18 cellular contexts compared by ENCODE assay signal in the genomic region with DNA sequence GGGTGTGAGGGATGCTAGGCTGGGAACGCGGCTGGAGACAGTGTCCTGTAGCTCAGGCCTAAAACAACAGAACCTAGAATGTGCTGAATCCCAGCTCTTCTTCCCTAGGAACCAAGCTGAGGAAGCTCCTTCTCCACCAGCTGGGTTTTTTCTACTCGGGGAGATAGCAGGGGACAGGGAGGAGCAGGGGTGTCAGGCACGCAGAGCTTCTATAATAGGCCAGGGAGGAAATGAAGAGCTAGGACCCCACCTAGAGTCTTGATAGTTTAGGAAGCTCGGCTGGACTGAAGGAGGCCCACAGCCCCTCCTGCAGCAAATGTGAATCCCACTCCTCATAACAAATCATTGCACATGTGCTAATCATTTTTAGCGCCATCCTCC. TPM values are rescaled to one million over a fixed set of nuclear protein-coding genes. Genes with fewer than 3 reads are reported as not detected.
DNase-seq lines count a peak whose midpoint lies in the region; ATAC-seq, FAIRE-seq and TF ChIP-seq lines count a peak whose summit lies in the region.
"Had no signal": no experiment of that assay in that cellular context is flagged by ENCODE, and none has a peak within 500 bp of the region (broad histone marks: within the 10 kb centered on the region; RNA-seq: fewer than 3 reads in every experiment).

No MANE protein-coding gene starts in this region.

- H3K27me3 Mint-ChIP-seq in Caco-2 (ENCODE audit: insufficient read depth, unreplicated experiment) (no peaks in the 10 kb centered on the region), H9 (ENCODE audit: low read depth) (no peaks in the 10 kb centered on the region)

- H3K23ac ChIP-seq in H1 (ENCODE audit: insufficient read length) = no peak overlapping the region
- H3K23ac ChIP-seq in H9 (ENCODE audit: insufficient read length, low read depth, low read length) = no peak overlapping the region

- H2BK20ac ChIP-seq in H1 (ENCODE audit: low read length) = no peak overlapping the region
- no peak overlapping the region for H2BK20ac ChIP-seq in H9 (ENCODE audit: low read depth, low read length, poor library complexity, severe bottlenecking)

- no peaks in the 10 kb centered on the region for H3K79me2 ChIP-seq in H1 (ENCODE audit: control insufficient read depth in 1 of 2, insufficient read depth in 2 of 2, low read length in 2 of 2)
- H3K79me2 ChIP-seq in H9 (ENCODE audit: insufficient read depth, low read length) = no peaks in the 10 kb centered on the region

- H3K56ac ChIP-seq in H1 (replicated peaks; ENCODE audit: insufficient read length, low read depth, low read length) (no peak overlapping the region), H9 (ENCODE audit: insufficient read length, low read depth, low read length) (no peak overlapping the region)

- TF ChIP-seq RAD21 in H1 (IDR thresholded peaks at IDR 0.05 in 1 of 2, conservative IDR thresholded peaks at IDR 0.05 in 1 of 2; ENCODE audit: low read depth in 2 of 2, low read length in 2 of 2) = peak; percentile 24 to 28; a peak in 2 of 4 replicates

- H3K9me3 Mint-ChIP-seq in Caco-2 (ENCODE audit: unreplicated experiment) (peaks cover 7% of the 10 kb centered on the region), H9 (peaks cover 6 to 7% of the 10 kb centered on the region in 2 experiments)
- H3K9me3 Mint-ChIP-seq: activated naive CD4-positive, alpha-beta T cell treated with anti-CD3 and anti-CD28 coated beads for 36 hours had no signal

- no peak overlapping the region for H2BK5ac ChIP-seq in H1 (ENCODE audit: low read depth, low read length)
- H2BK5ac ChIP-seq in H9 (ENCODE audit: insufficient read length, low read length) = no peak overlapping the region

- intact Hi-C loops in Caco-2 (cut with micrococcal nuclease; ENCODE audit: unreplicated experiment) = no loop called here

- H3K4me3 Mint-ChIP-seq in Caco-2 (ENCODE audit: unreplicated experiment) (no peak overlapping the region), H9 (no peak overlapping the region)
- H3K4me3 Mint-ChIP-seq: activated naive CD4-positive, alpha-beta T cell treated with anti-CD3 and anti-CD28 coated beads for 36 hours; T-cell had no signal

- H4K91ac ChIP-seq in H1 (replicated peaks; ENCODE audit: insufficient read length, low read length) = no peak overlapping the region
- H4K91ac ChIP-seq in H9 (ENCODE audit: insufficient read length, low read depth, low read length) = no peak overlapping the region

- H4K8ac ChIP-seq in H1 (ENCODE audit: extremely low read depth, insufficient read depth, low read length) (no peak overlapping the region), H9 (replicated peaks; ENCODE audit: insufficient read length, low read depth, low read length) (no peak overlapping the region)

- 77% methylated on average over 6 of the region's 6 CpGs; no CpG with 5 or more reads in 1 of the 2 experiments for WGBS in H1 (ENCODE audit: extremely low coverage in 1 of 2, insufficient coverage in 1 of 2, insufficient read length in 1 of 2, insufficient replicate concordance in 2 of 2, low coverage in 1 of 2, low lambda C conversion rate in 2 of 2, missing lambda C conversion rate in 1 of 2), 2 experiments
- whole genome bisulfite sequencing in H9 (ENCODE audit: extremely low coverage, insufficient read length, low lambda C conversion rate) = no CpG with 5 or more reads among the region's 6 CpGs

- no peak for TF ChIP-seq POLR2A in H1 (IDR thresholded peaks at IDR 0.05; ENCODE audit: control extremely low read depth in 1 of 2, low read depth in 2 of 2, low read length in 2 of 2)

- H3K4me2 ChIP-seq in H1 (ENCODE audit: insufficient read depth in 1 of 2, low read depth in 2 of 2, low read length in 2 of 2) = no peak overlapping the region
- H3K4me2 ChIP-seq in H9 (ENCODE audit: insufficient read depth, insufficient read length, low read length) = no peak overlapping the region

- H3K79me1 ChIP-seq in H1 (ENCODE audit: low read depth, low read length) (no peaks in the 10 kb centered on the region), H9 (ENCODE audit: insufficient read depth, low read depth, low read length, poor library complexity, severe bottlenecking) (no peaks in the 10 kb centered on the region)

- H3K4ac ChIP-seq in H1 (replicated peaks; ENCODE audit: insufficient read length, low read depth, low read length) (no peak overlapping the region), H9 (ENCODE audit: low read depth, low read length) (no peak overlapping the region; the same call in 1 of the 2 replicates)

- POLR2A ChIA-PET in Caco-2 (lab: Charles Lee) (interaction anchor here (0.6 kb wide), 1 partner anchor 223 kb away, joined by 3 read pairs; no protein-coding TSS in a partner anchor), H1 (lab: Charles Lee; ENCODE audit: partially characterized antibody) (interaction anchor here (0.5 kb wide), 1 partner anchor 140 kb away, joined by 3 read pairs; no protein-coding TSS in a partner anchor)

- H3K14ac ChIP-seq in H1 (ENCODE audit: insufficient read length) (no peak overlapping the region), H9 (ENCODE audit: insufficient read depth, low read length) (no peak overlapping the region; the same call in 1 of the 2 replicates)

- H2BK15ac ChIP-seq in H1 (ENCODE audit: low read length) = no peak overlapping the region
- H2BK15ac ChIP-seq in H9 (ENCODE audit: low read depth, low read length) = no peak overlapping the region

- FAIRE-seq in H1 (lab: Jason Lieb, UNC) = no peak
- FAIRE-seq: pancreas, small intestine had no signal

- H3K4me3 ChIP-seq in Caco-2 (ENCODE audit: low read depth, low read length) (no peak overlapping the region), H1 (ENCODE audit: extremely low read depth in 1 of 4, insufficient read depth in 2 of 4, low read depth in 3 of 4, low read length in 4 of 4) (no peak overlapping the region)
- H3K4me3 ChIP-seq: coronary artery, pancreas had no signal

- H2AK5ac ChIP-seq in H1 (ENCODE audit: low read depth, low read length) (no peak overlapping the region), H9 (ENCODE audit: insufficient read length, low read length) (no peak overlapping the region)

- BruUV-seq in Caco-2 (replicated peaks; lab: Mats Ljungman, UMichigan) = no TSS peak

- H3K36me3 ChIP-seq in Caco-2 (ENCODE audit: control insufficient read depth, insufficient read depth, low read length) = no peaks in the 10 kb centered on the region
- no peaks in the 10 kb centered on the region for H3K36me3 ChIP-seq in H1 (ENCODE audit: control insufficient read depth in 2 of 4, insufficient read depth in 4 of 4, low read length in 3 of 4)
- H3K36me3 ChIP-seq: pancreas had no signal

- H4K5ac ChIP-seq in H1 (ENCODE audit: insufficient read length, low read depth, low read length) (no peak overlapping the region), H9 (ENCODE audit: insufficient read length, low read depth, low read length) (no peak overlapping the region)

- H3K36me3 Mint-ChIP-seq in Caco-2 (ENCODE audit: insufficient read depth, unreplicated experiment) = peaks cover 6% of the 10 kb centered on the region
- H3K36me3 Mint-ChIP-seq in H9 (ENCODE audit: insufficient read depth in 1 of 3, low read depth in 3 of 3) = peaks cover 0 to 4% (median 2%) of the 10 kb centered on the region in 3 experiments; a peak in 3 of 7 replicates
- H3K36me3 Mint-ChIP-seq: T-cell had no signal

- H3K9ac ChIP-seq in H1 (replicated peaks in 1 of 4; ENCODE audit: extremely low read depth in 1 of 4, low read depth in 3 of 4, low read length in 3 of 4) = no peak overlapping the region
- no peak overlapping the region for H3K9ac ChIP-seq in H9 (ENCODE audit: extremely low read depth, insufficient read length, low read length)

- H2AFZ ChIP-seq in H1 (ENCODE audit: low read length) (no peak overlapping the region), H9 (ENCODE audit: low read length) (no peak overlapping the region)

- ATAC-seq in GM21723 (IDR thresholded peaks at IDR 0.05; ENCODE audit: unreplicated experiment) = no peak
- ATAC-seq: T-cell had no signal

- H3K4me1 Mint-ChIP-seq in Caco-2 (ENCODE audit: low read depth, unreplicated experiment) = peaks cover 23% of the 10 kb centered on the region
- H3K4me1 Mint-ChIP-seq in H9 = peaks cover 34 to 47% of the 10 kb centered on the region in 2 experiments
- H3K4me1 Mint-ChIP-seq: T-cell had no signal

- TF ChIP-seq EP300 in H1 (IDR thresholded peaks at IDR 0.05; ENCODE audit: borderline replicate concordance in 1 of 2, low read depth in 2 of 2, low read length in 2 of 2) = no peak

- H3K9me3 ChIP-seq in Caco-2 (peaks cover 2% of the 10 kb centered on the region; the same call in 1 of the 2 replicates), H1 (ENCODE audit: insufficient read depth in 2 of 2, low read depth in 1 of 2, low read length in 1 of 2) (no peaks in the 10 kb centered on the region), H9 (ENCODE audit: control insufficient read depth, low read depth, low read length) (no peaks in the 10 kb centered on the region)
- H3K9me3 ChIP-seq: pancreas had no signal

- H3K27me3 ChIP-seq in Caco-2 (replicated peaks; ENCODE audit: control insufficient read depth, insufficient read depth, low read length) (no peaks in the 10 kb centered on the region), H1 (replicated peaks in 1 of 4; ENCODE audit: control insufficient read depth in 3 of 4, extremely low read depth in 1 of 4, insufficient read depth in 3 of 4, low read length in 3 of 4) (no peaks in the 10 kb centered on the region), H9 (ENCODE audit: insufficient read depth, low read length) (0 out of 2 replicates have a peak, but pooled peaks cover 2% of the 10 kb centered on the region)
- H3K27me3 ChIP-seq: foreskin keratinocyte, pancreas had no signal

- H2BK120ac ChIP-seq in H1 (replicated peaks; ENCODE audit: low read depth, low read length) = no peak overlapping the region
- H2BK120ac ChIP-seq in H9 (ENCODE audit: low read depth, low read length, poor library complexity, severe bottlenecking) = no peak overlapping the region

- no peak overlapping the region for H3T11ph ChIP-seq in H9 (ENCODE audit: low read length)

- H3K18ac ChIP-seq in H1 (ENCODE audit: extremely low read depth, low read length) (no peak overlapping the region; the same call in 1 of the 2 replicates), H9 (ENCODE audit: insufficient read length, low read depth, low read length) (no peak overlapping the region)

- no peak for TF ChIP-seq CTCF in Caco-2 (IDR thresholded peaks at IDR 0.05; ENCODE audit: insufficient read depth in 1 of 2, low read depth in 1 of 2, low read length in 1 of 2, severe bottlenecking in 1 of 2, unreplicated experiment in 1 of 2)
- TF ChIP-seq CTCF in H1 (IDR thresholded peaks at IDR 0.05; ENCODE audit: control extremely low read depth in 1 of 3, insufficient read depth in 1 of 3, low read depth in 1 of 3, low read length in 3 of 3) = no peak
- no peak for TF ChIP-seq CTCF in H9 (conservative IDR thresholded peaks at IDR 0.05)

- H3K27ac Mint-ChIP-seq in Caco-2 (ENCODE audit: unreplicated experiment) (peak overlapping the region; percentile 65), H9 (no peak overlapping the region)
- H3K27ac Mint-ChIP-seq: activated naive CD4-positive, alpha-beta T cell treated with anti-CD3 and anti-CD28 coated beads for 36 hours; T-cell had no signal

- H3K27ac ChIP-seq in H1 (ENCODE audit: low read depth, low read length) = no peak overlapping the region
- H3K27ac ChIP-seq in H9 (ENCODE audit: insufficient read length, low read depth, low read length) = no peak overlapping the region
- H3K27ac ChIP-seq: coronary artery, foreskin keratinocyte, RWPE1 had no signal

- no peaks in the 10 kb centered on the region for H3K23me2 ChIP-seq in H1 (ENCODE audit: low read depth, low read length)
- no peaks in the 10 kb centered on the region for H3K23me2 ChIP-seq in H9 (ENCODE audit: insufficient read length, low read depth, low read length, poor library complexity, severe bottlenecking)

- DNase-seq in Caco-2 (no peak), NCI-H146 (lab: John Stamatoyannopoulos, UW) (peak; percentile 71), H1 (ENCODE audit: low read depth in 1 of 2, low spot score in 2 of 2) (no peak), myocyte (ENCODE audit: low read depth) (peak; percentile 50), H9 (no peak), COLO668 (lab: John Stamatoyannopoulos, UW; ENCODE audit: unreplicated experiment) (no peak)
- DNase-seq in activated CD4-positive, alpha-beta T cell treated with anti-CD3 and anti-CD28 coated beads, Interleukin-2, amount 50 U/mL, for 48 hours = no peak
- DNase-seq: activated naive CD4-positive, alpha-beta T cell treated with anti-CD3 and anti-CD28 coated beads for 36 hours; Calu3; pancreas; small intestine; stimulated activated CD4-positive, alpha-beta T cell treated with anti-CD3 and anti-CD28 coated beads, Interleukin-4, amount 100 ng/mL, for 24 hours; substantia nigra; T-cell had no signal

- H3K4me1 ChIP-seq in Caco-2 (peaks cover 21% of the 10 kb centered on the region), H1 (replicated peaks in 1 of 4; ENCODE audit: control insufficient read depth in 3 of 4, insufficient read depth in 4 of 4, low read length in 3 of 4) (peaks cover 0 to 10% (median 0%) of the 10 kb centered on the region in 4 experiments; a peak in 2 of 7 replicates), H9 (ENCODE audit: insufficient read depth, low read length) (peaks cover 3% of the 10 kb centered on the region; the same call in 1 of the 2 replicates)
- H3K4me1 ChIP-seq: foreskin keratinocyte had no signal

- H4K20me1 ChIP-seq in H1 (replicated peaks in 1 of 2; ENCODE audit: control insufficient read depth in 1 of 2, insufficient read depth in 2 of 2, low read length in 2 of 2) (no peaks in the 10 kb centered on the region), H9 (ENCODE audit: control insufficient read depth, insufficient read depth, insufficient read length) (no peaks in the 10 kb centered on the region)

- CTCF ChIA-PET in Caco-2 (lab: Charles Lee) (interaction anchor here (1.0 to 1.3 kb wide), 2 partner anchors 28 to 100 kb away, joined by 3 to 4 read pairs; no protein-coding TSS in a partner anchor), H1 (lab: Charles Lee; ENCODE audit: partially characterized antibody) (interaction anchor here (0.6 to 5.5 kb wide), 10 partner anchors 10 to 350 kb away, joined by 3 to 26 read pairs (median 4); a partner anchor contains a TSS)

- H2BK12ac ChIP-seq in H1 (ENCODE audit: low read depth, low read length) = no peak overlapping the region
- no peak overlapping the region for H2BK12ac ChIP-seq in H9 (ENCODE audit: insufficient read length, low read depth, low read length)

RNA-seq across cellular contexts. Expression of a gene that starts 24.0 kb away (rescaled TPM):
- not detected in 2 replicates for total RNA-seq in Caco-2 (2022)
- total RNA-seq in H1 (2021; fragmentation: NEBNext Ultra II Directional; extraction: Animal tissue kit (Norgen Biotek cat#: 25700)) = not detected in 2 replicates
- not detected in 2 replicates for polyA plus RNA-seq in H1 (2011; rRNA removed)
- not detected for polyA plus RNA-seq in H1 (2011; cell fraction: cytosol; rRNA removed)
- polyA plus RNA-seq in H1 (2011; cell fraction: nucleus; rRNA removed) = not detected
- not detected in 4 replicates for polyA plus RNA-seq in H1 (2012, experiment 1 of 2)
- not detected for polyA plus RNA-seq in H1 (2012, experiment 2 of 2)
- not detected for polyA plus RNA-seq in H1 (2013, experiment 1 of 2)
- not detected for polyA plus RNA-seq in H1 (2013, experiment 2 of 2)
- polyA minus RNA-seq in H1 (2011; rRNA and poly(A)+ RNA removed) = not detected in 2 replicates
- not detected for polyA minus RNA-seq in H1 (2011; cell fraction: cytosol; rRNA and poly(A)+ RNA removed)
- not detected for polyA minus RNA-seq in H1 (2011; cell fraction: nucleus; rRNA and poly(A)+ RNA removed)
- total RNA-seq in myocyte = 2.6 and 3.1 TPM in 2 replicates
- polyA plus RNA-seq in myocyte (2012) = 5.7 TPM
- total RNA-seq in H9 (2021) = not detected in 2 replicates
- total RNA-seq: activated naive CD4-positive, alpha-beta T cell treated with anti-CD3 and anti-CD28 coated beads for 36 hours; Calu3; T-cell had no signal

RNA-seq across cellular contexts. Expression of a gene that starts 44.6 kb away (rescaled TPM):
- total RNA-seq in Caco-2 (2022) = not detected in 2 replicates
- 3.7 and 3.9 TPM in 2 replicates for total RNA-seq in H1 (2021; fragmentation: NEBNext Ultra II Directional; extraction: Animal tissue kit (Norgen Biotek cat#: 25700))
- polyA plus RNA-seq in H1 (2011; rRNA removed) = 5.9 and 7.5 TPM in 2 replicates
- polyA plus RNA-seq in H1 (2011; cell fraction: cytosol; rRNA removed) = 5.9 TPM
- 8.6 TPM for polyA plus RNA-seq in H1 (2011; cell fraction: nucleus; rRNA removed)
- polyA plus RNA-seq in H1 (2012, experiment 1 of 2) = 5.2 to 7.9 TPM (median 6.0 TPM) in 4 replicates
- 2.0 TPM for polyA plus RNA-seq in H1 (2012, experiment 2 of 2)
- polyA plus RNA-seq in H1 (2013, experiment 1 of 2) = 5.7 TPM
- polyA plus RNA-seq in H1 (2013, experiment 2 of 2) = 5.8 TPM
- polyA minus RNA-seq in H1 (2011; rRNA and poly(A)+ RNA removed) = 7.0 and 11.1 TPM in 2 replicates
- 2.4 TPM for polyA minus RNA-seq in H1 (2011; cell fraction: cytosol; rRNA and poly(A)+ RNA removed)
- 7.2 TPM for polyA minus RNA-seq in H1 (2011; cell fraction: nucleus; rRNA and poly(A)+ RNA removed)
- 0.03 TPM in 1 of 2 replicates, not detected in the other for total RNA-seq in myocyte
- polyA plus RNA-seq in myocyte (2012) = 2.0 TPM
- 2.0 and 3.5 TPM in 2 replicates for total RNA-seq in H9 (2021)
- total RNA-seq: activated naive CD4-positive, alpha-beta T cell treated with anti-CD3 and anti-CD28 coated beads for 36 hours; Calu3; pancreas; T-cell had no signal
- polyA plus RNA-seq: foreskin keratinocyte had no signal

Comparison
In these comparisons a context has a peak if more than half of its experiments do, and no peak if none do; other contexts are left out.
1. DNase-seq: peak in NCI-H146 (single experiment) and myocyte (single experiment); none in Caco-2 (0 of 2), H1 (0 of 2), H9 (single experiment), activated CD4-positive, alpha-beta T cell treated with anti-CD3 and anti-CD28 coated beads, Interleukin-2, amount 50 U/mL, for 48 hours (0 of 2) and COLO668 (single experiment).